20 cellular contexts compared by ENCODE assay signal in genomic region chr4:92012899-92013867, GRCh38.
DNase-seq lines count a peak whose midpoint lies in the region; ATAC-seq and TF ChIP-seq lines count a peak whose summit lies in the region.
"Had no signal": no experiment of that assay in that cellular context is flagged by ENCODE, and none has a peak within 500 bp of the region (broad histone marks: within the 10 kb centered on the region; RNA-seq: fewer than 3 reads in every experiment).

No MANE protein-coding gene starts in this region.

- no peak overlapping the region for H2AK5ac ChIP-seq in neuronal stem cell (ENCODE audit: low read depth, low read length)

- no peaks in the 10 kb centered on the region for H3K79me1 ChIP-seq in neuronal stem cell (ENCODE audit: low read depth, low read length)

- no peaks in the 10 kb centered on the region for H3F3A ChIP-seq in OCI-LY1 (ENCODE audit: insufficient read depth, low read length)

- no peaks in the 10 kb centered on the region for H4K20me1 ChIP-seq in OCI-LY1 (ENCODE audit: insufficient read depth, low read length)

- H3K4me2 ChIP-seq in OCI-LY1 (ENCODE audit: low read length), result no peak overlapping the region
- H3K4me2 ChIP-seq in neuronal stem cell (ENCODE audit: insufficient read depth, low read length, poor library complexity, severe bottlenecking), result no peak overlapping the region

- peak; percentile 49 for DNase-seq in ELF-1 (ENCODE audit: low read depth, low spot score)
- DNase-seq in epithelial cell of esophagus (ENCODE audit: low read depth), result peak; percentile 2
- DNase-seq in mucosa of gallbladder (ENCODE audit: low spot score), result peak; percentile 24
- DNase-seq in neuronal stem cell (ENCODE audit: low spot score), result no peak
- DNase-seq in middle frontal gyrus (ENCODE audit: extremely low spot score, low spot score), result no peak
- DNase-seq in NCI-H2227 (lab: John Stamatoyannopoulos, UW; ENCODE audit: unreplicated experiment), result no peak
- DNase-seq: activated CD4-positive, alpha-beta T cell treated with anti-CD3 and anti-CD28 coated beads for 36 hours; activated T-cell treated with anti-CD3 and anti-CD28 coated beads for 4 hours; caudate nucleus; left cardiac atrium; NCI-H1092; NCI-H2171; NK-92 treated with Interleukin-12 subunit alpha and Interleukin-12 subunit beta, amount 100 ng/mL, for 24 hours; SHP77 treated with DMSO at 0.1 percent for 48 hours; stimulated activated CD4-positive, alpha-beta T cell treated with anti-CD3 and anti-CD28 coated beads, Interleukin-2, amount 100 ng/mL, for 48 hours; stimulated activated CD8-positive, alpha-beta memory T cell treated with anti-CD3 and anti-CD28 coated beads, Interleukin-4, amount 100 ng/mL, for 48 hours; testis had no signal

- H3K4me1 ChIP-seq in OCI-LY1 (ENCODE audit: insufficient read depth, low read length, severe bottlenecking), result no peaks in the 10 kb centered on the region
- peaks cover 0 to 2% of the 10 kb centered on the region in 2 donors for H3K4me1 ChIP-seq in neuronal stem cell (ENCODE audit: control insufficient read depth in 2 of 2, insufficient read depth in 1 of 2, low read depth in 1 of 2, low read length in 2 of 2)
- H3K4me1 ChIP-seq in gastroesophageal sphincter, result no peaks in the 10 kb centered on the region
- H3K4me1 ChIP-seq: testis had no signal

- ATAC-seq in gastroesophageal sphincter, result no peak
- ATAC-seq: activated CD4-positive, alpha-beta T cell treated with anti-CD3 and anti-CD28 coated beads for 36 hours; left cardiac atrium; sciatic nerve had no signal

- H3K9me2 ChIP-seq in OCI-LY1 (ENCODE audit: low read depth, low read length), result no peaks in the 10 kb centered on the region

- TF ChIP-seq CTCF in OCI-LY1 (IDR thresholded peaks at IDR 0.05; ENCODE audit: low read length) (peak; percentile 35; the same call in 1 of the 2 replicates), epithelial cell of esophagus (IDR thresholded peaks at IDR 0.05; ENCODE audit: insufficient read depth, low read depth, low read length, missing control alignments) (no peak), gastroesophageal sphincter (IDR thresholded peaks at IDR 0.05) (no peak)

- H2AFZ ChIP-seq in OCI-LY1 (ENCODE audit: low read length) (no peak overlapping the region), neuronal stem cell (ENCODE audit: low read length) (no peak overlapping the region)

- H4K91ac ChIP-seq in neuronal stem cell (ENCODE audit: low read depth, low read length, poor library complexity), result no peak overlapping the region

- no peak overlapping the region for H3K18ac ChIP-seq in neuronal stem cell (ENCODE audit: low read length)

- no peak overlapping the region for H2BK12ac ChIP-seq in neuronal stem cell (ENCODE audit: low read length)

- H3K9me3 ChIP-seq in OCI-LY1 (ENCODE audit: low read length) (no peaks in the 10 kb centered on the region), neuronal stem cell (replicated peaks in 1 of 2; ENCODE audit: control insufficient read depth in 2 of 2, insufficient read depth in 1 of 2, low read depth in 1 of 2, low read length in 2 of 2) (no peaks in the 10 kb centered on the region), gastroesophageal sphincter (no peaks in the 10 kb centered on the region)
- H3K9me3 ChIP-seq: testis had no signal

- no peak overlapping the region for H2BK5ac ChIP-seq in neuronal stem cell (ENCODE audit: low read length)

- H3K27me3 ChIP-seq in OCI-LY1 (ENCODE audit: insufficient read depth, low read length) (no peaks in the 10 kb centered on the region), neuronal stem cell (ENCODE audit: control insufficient read depth in 3 of 3, insufficient read depth in 3 of 3, low read depth in 1 of 3, low read length in 3 of 3) (no peaks in the 10 kb centered on the region), gastroesophageal sphincter (no peaks in the 10 kb centered on the region)
- H3K27me3 ChIP-seq: testis had no signal

- no peak overlapping the region for H3K23ac ChIP-seq in neuronal stem cell (ENCODE audit: low read depth, low read length, poor library complexity)

- no peak overlapping the region for H3K14ac ChIP-seq in neuronal stem cell (ENCODE audit: low read length)

- no CpG with 5 or more reads among the region's 16 CpGs for WGBS in neuronal stem cell (ENCODE audit: extremely low coverage in 2 of 2, insufficient read length in 2 of 2, insufficient replicate concordance in 1 of 2), 2 donors
- 35 to 43% methylated on average over 11 to 14 of the region's 16 CpGs for WGBS in gastroesophageal sphincter (ENCODE audit: low coverage in 1 of 2), 2 donors

- no peak overlapping the region for H4K8ac ChIP-seq in neuronal stem cell (ENCODE audit: low read depth, low read length)

- H2BK120ac ChIP-seq in neuronal stem cell (ENCODE audit: low read depth, low read length), result no peak overlapping the region

- H3K4ac ChIP-seq in neuronal stem cell (ENCODE audit: low read length), result no peak overlapping the region

- no peaks in the 10 kb centered on the region for H3K79me2 ChIP-seq in OCI-LY1 (ENCODE audit: insufficient read depth, low read length)

- H3K36me3 ChIP-seq in OCI-LY1 (ENCODE audit: insufficient read depth, low read length) (no peaks in the 10 kb centered on the region), neuronal stem cell (replicated peaks in 1 of 2; ENCODE audit: control insufficient read depth in 2 of 2, insufficient read depth in 2 of 2, low read length in 2 of 2) (no peaks in the 10 kb centered on the region), gastroesophageal sphincter (no peaks in the 10 kb centered on the region)

- H3K9ac ChIP-seq in OCI-LY1 (ENCODE audit: low read length) (no peak overlapping the region), neuronal stem cell (ENCODE audit: low read depth, low read length, poor library complexity) (no peak overlapping the region)

- no peak overlapping the region for H3K27ac ChIP-seq in OCI-LY1 (ENCODE audit: low read depth, low read length, poor library complexity, severe bottlenecking)
- no peak overlapping the region for H3K27ac ChIP-seq in neuronal stem cell (replicated peaks; ENCODE audit: low read length)
- H3K27ac ChIP-seq in gastroesophageal sphincter, result no peak overlapping the region
- H3K27ac ChIP-seq: testis had no signal

- no peak for TF ChIP-seq POLR2A in gastroesophageal sphincter (IDR thresholded peaks at IDR 0.05)

- TF ChIP-seq EP300 in gastroesophageal sphincter (IDR thresholded peaks at IDR 0.05), result no peak

- no peak overlapping the region for H2BK15ac ChIP-seq in neuronal stem cell (ENCODE audit: low read length)

- no peak overlapping the region for H3K4me3 ChIP-seq in OCI-LY1 (ENCODE audit: low read depth, low read length, poor library complexity, severe bottlenecking)
- H3K4me3 ChIP-seq in epithelial cell of esophagus (ENCODE audit: low read length), result no peak overlapping the region
- H3K4me3 ChIP-seq in neuronal stem cell (ENCODE audit: low read length in 2 of 2), result no peak overlapping the region
- H3K4me3 ChIP-seq in gastroesophageal sphincter, result no peak overlapping the region
- H3K4me3 ChIP-seq: testis had no signal

Comparison
In these comparisons a context has a peak if more than half of its experiments do, and no peak if none do; other contexts are left out.
1. DNase-seq: peak in ELF-1 (single experiment), epithelial cell of esophagus (single experiment) and mucosa of gallbladder (single experiment); none in neuronal stem cell (single experiment), middle frontal gyrus (single experiment) and NCI-H2227 (single experiment).